Comparison of ENCODE assay signal across 1 cellular context in the genomic region with DNA sequence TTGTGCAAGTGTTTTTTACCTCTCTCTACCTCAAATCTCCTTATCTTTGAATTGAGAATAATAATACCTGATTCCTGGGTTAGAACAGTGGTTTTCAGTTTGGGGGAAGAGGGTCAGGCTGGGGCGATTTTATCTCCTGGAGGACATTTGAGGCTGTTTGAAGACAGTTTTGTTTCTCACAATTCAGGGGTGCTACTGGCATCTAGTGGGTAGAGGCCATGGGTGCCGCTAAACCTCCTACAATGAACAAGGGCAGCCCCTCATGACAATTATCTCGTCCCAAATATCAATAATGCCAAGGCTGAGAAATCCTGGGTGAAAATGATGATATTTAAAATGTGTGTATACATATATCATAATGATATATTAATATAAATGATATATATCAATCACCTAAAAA.
TF ChIP-seq lines count a peak whose summit lies in the region.

No MANE protein-coding gene starts in this region.

TF ChIP-seq in GM23338, 12 proteins besides CTCF, POLR2A, EP300 and RAD21 (continued from another document):
- TF ChIP-seq, protein P1, sequence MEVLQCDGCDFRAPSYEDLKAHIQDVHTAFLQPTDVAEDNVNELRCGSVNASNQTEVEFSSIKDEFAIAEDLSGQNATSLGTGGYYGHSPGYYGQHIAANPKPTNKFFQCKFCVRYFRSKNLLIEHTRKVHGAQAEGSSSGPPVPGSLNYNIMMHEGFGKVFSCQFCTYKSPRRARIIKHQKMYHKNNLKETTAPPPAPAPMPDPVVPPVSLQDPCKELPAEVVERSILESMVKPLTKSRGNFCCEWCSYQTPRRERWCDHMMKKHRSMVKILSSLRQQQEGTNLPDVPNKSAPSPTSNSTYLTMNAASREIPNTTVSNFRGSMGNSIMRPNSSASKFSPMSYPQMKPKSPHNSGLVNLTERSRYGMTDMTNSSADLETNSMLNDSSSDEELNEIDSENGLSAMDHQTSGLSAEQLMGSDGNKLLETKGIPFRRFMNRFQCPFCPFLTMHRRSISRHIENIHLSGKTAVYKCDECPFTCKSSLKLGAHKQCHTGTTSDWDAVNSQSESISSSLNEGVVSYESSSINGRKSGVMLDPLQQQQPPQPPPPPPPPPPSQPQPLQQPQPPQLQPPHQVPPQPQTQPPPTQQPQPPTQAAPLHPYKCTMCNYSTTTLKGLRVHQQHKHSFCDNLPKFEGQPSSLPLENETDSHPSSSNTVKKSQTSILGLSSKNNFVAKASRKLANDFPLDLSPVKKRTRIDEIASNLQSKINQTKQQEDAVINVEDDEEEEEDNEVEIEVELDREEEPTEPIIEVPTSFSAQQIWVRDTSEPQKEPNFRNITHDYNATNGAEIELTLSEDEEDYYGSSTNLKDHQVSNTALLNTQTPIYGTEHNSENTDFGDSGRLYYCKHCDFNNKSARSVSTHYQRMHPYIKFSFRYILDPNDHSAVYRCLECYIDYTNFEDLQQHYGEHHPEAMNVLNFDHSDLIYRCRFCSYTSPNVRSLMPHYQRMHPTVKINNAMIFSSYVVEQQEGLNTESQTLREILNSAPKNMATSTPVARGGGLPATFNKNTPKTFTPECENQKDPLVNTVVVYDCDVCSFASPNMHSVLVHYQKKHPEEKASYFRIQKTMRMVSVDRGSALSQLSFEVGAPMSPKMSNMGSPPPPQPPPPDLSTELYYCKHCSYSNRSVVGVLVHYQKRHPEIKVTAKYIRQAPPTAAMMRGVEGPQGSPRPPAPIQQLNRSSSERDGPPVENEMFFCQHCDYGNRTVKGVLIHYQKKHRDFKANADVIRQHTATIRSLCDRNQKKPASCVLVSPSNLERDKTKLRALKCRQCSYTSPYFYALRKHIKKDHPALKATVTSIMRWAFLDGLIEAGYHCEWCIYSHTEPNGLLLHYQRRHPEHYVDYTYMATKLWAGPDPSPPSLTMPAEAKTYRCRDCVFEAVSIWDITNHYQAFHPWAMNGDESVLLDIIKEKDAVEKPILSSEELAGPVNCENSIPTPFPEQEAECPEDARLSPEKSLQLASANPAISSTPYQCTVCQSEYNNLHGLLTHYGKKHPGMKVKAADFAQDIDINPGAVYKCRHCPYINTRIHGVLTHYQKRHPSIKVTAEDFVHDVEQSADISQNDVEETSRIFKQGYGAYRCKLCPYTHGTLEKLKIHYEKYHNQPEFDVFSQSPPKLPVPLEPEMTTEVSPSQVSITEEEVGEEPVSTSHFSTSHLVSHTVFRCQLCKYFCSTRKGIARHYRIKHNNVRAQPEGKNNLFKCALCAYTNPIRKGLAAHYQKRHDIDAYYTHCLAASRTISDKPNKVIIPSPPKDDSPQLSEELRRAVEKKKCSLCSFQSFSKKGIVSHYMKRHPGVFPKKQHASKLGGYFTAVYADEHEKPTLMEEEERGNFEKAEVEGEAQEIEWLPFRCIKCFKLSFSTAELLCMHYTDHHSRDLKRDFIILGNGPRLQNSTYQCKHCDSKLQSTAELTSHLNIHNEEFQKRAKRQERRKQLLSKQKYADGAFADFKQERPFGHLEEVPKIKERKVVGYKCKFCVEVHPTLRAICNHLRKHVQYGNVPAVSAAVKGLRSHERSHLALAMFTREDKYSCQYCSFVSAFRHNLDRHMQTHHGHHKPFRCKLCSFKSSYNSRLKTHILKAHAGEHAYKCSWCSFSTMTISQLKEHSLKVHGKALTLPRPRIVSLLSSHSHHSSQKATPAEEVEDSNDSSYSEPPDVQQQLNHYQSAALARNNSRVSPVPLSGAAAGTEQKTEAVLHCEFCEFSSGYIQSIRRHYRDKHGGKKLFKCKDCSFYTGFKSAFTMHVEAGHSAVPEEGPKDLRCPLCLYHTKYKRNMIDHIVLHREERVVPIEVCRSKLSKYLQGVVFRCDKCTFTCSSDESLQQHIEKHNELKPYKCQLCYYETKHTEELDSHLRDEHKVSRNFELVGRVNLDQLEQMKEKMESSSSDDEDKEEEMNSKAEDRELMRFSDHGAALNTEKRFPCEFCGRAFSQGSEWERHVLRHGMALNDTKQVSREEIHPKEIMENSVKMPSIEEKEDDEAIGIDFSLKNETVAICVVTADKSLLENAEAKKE (CRISPR knock-in tag; IDR thresholded peaks at IDR 0.05): no peak
- TF ChIP-seq, protein P2, sequence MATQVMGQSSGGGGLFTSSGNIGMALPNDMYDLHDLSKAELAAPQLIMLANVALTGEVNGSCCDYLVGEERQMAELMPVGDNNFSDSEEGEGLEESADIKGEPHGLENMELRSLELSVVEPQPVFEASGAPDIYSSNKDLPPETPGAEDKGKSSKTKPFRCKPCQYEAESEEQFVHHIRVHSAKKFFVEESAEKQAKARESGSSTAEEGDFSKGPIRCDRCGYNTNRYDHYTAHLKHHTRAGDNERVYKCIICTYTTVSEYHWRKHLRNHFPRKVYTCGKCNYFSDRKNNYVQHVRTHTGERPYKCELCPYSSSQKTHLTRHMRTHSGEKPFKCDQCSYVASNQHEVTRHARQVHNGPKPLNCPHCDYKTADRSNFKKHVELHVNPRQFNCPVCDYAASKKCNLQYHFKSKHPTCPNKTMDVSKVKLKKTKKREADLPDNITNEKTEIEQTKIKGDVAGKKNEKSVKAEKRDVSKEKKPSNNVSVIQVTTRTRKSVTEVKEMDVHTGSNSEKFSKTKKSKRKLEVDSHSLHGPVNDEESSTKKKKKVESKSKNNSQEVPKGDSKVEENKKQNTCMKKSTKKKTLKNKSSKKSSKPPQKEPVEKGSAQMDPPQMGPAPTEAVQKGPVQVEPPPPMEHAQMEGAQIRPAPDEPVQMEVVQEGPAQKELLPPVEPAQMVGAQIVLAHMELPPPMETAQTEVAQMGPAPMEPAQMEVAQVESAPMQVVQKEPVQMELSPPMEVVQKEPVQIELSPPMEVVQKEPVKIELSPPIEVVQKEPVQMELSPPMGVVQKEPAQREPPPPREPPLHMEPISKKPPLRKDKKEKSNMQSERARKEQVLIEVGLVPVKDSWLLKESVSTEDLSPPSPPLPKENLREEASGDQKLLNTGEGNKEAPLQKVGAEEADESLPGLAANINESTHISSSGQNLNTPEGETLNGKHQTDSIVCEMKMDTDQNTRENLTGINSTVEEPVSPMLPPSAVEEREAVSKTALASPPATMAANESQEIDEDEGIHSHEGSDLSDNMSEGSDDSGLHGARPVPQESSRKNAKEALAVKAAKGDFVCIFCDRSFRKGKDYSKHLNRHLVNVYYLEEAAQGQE (IDR thresholded peaks at IDR 0.05; ENCODE audit: unreplicated experiment): no peak
- no peak for TF ChIP-seq NANOG (IDR thresholded peaks at IDR 0.05; ENCODE audit: borderline replicate concordance)
- TF ChIP-seq, protein P3, sequence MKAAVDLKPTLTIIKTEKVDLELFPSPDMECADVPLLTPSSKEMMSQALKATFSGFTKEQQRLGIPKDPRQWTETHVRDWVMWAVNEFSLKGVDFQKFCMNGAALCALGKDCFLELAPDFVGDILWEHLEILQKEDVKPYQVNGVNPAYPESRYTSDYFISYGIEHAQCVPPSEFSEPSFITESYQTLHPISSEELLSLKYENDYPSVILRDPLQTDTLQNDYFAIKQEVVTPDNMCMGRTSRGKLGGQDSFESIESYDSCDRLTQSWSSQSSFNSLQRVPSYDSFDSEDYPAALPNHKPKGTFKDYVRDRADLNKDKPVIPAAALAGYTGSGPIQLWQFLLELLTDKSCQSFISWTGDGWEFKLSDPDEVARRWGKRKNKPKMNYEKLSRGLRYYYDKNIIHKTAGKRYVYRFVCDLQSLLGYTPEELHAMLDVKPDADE (IDR thresholded peaks at IDR 0.05): no peak
- no peak for TF ChIP-seq STAT1 (IDR thresholded peaks at IDR 0.05; ENCODE audit: unreplicated experiment)
- TF ChIP-seq ZNF114 (CRISPR knock-in tag; IDR thresholded peaks at IDR 0.05): no peak
- no peak for TF ChIP-seq POLR2AphosphoS5 (IDR thresholded peaks at IDR 0.05; ENCODE audit: low read depth)
- no peak for TF ChIP-seq CREB1 (CRISPR knock-in tag; IDR thresholded peaks at IDR 0.05; ENCODE audit: low read depth)
- TF ChIP-seq JUNB (IDR thresholded peaks at IDR 0.05; ENCODE audit: unreplicated experiment): no peak
